ENCODE assay signal across 14 cellular contexts in the genomic region with DNA sequence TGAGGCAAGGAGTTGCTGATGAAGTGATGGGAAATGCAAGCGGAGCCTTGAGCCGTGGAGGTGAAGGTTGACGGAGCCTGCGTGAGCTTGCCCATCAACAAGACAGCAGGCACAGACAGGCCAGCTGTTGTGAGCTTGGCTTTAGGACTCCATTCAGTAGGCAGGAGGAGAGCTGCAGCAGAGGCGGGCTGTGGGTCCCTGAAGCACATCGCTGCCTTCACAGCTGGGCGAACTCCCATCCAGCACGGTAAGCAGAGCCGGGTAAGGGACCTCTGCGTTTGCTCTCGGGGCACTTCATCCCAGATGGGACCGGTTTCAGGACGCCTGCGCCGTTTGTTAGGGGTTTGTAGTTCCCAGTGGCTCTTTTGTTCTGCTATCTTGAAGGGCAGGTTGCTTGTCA. TPM values are rescaled to one million over a fixed set of nuclear protein-coding genes. Genes with fewer than 3 reads are reported as not detected.
DNase-seq lines count a peak whose midpoint lies in the region; ATAC-seq and TF ChIP-seq lines count a peak whose summit lies in the region.
"Had no signal": no experiment of that assay in that cellular context is flagged by ENCODE, and none has a peak within 500 bp of the region (broad histone marks: within the 10 kb centered on the region; RNA-seq: fewer than 3 reads in every experiment).

No MANE protein-coding gene starts in this region.

- intact Hi-C loops in sciatic nerve (cut with DNase I) = no loop called here

- peak overlapping the region; percentile 44 for H3K9ac ChIP-seq in neural cell (ENCODE audit: low read length)

- no peaks in the 10 kb centered on the region for H3K27me3 ChIP-seq in neural cell (ENCODE audit: insufficient read depth, low read depth, low read length)
- H3K27me3 ChIP-seq: SJSA1 had no signal

- TF ChIP-seq RAD21 in neural cell (conservative IDR thresholded peaks at IDR 0.05) = no peak

- H3F3A ChIP-seq in neural cell (ENCODE audit: insufficient read depth, low read length, poor library complexity, severe bottlenecking) = no peaks in the 10 kb centered on the region

- TF ChIP-seq EP300 in neural cell (conservative IDR thresholded peaks at IDR 0.05; ENCODE audit: poor library complexity, severe bottlenecking) = no peak

- ATAC-seq in sciatic nerve (no peak), HG03460 (IDR thresholded peaks at IDR 0.05; ENCODE audit: unreplicated experiment) (no peak)

- H3K36me3 ChIP-seq in neural cell (ENCODE audit: insufficient read depth, low read length) = no peaks in the 10 kb centered on the region
- H3K36me3 ChIP-seq: SJSA1 had no signal

- no peaks in the 10 kb centered on the region for H3K9me3 ChIP-seq in neural cell (ENCODE audit: low read length)
- H3K9me3 ChIP-seq: SJSA1 had no signal

- H3K4me2 ChIP-seq in neural cell (ENCODE audit: low read length) = no peak overlapping the region

- H3K9me2 ChIP-seq in neural cell (ENCODE audit: insufficient read depth, low read length) = no peaks in the 10 kb centered on the region

- DNase-seq in DMS79 (lab: John Stamatoyannopoulos, UW) = peak; percentile 8
- peak; percentile 67 for DNase-seq in NCI-H2171 (lab: John Stamatoyannopoulos, UW)
- peak; percentile 13 to 23 for DNase-seq in cardiac fibroblast (ENCODE audit: low read depth in 2 of 2)
- DNase-seq in sciatic nerve (ENCODE audit: low spot score) = no peak
- DNase-seq in CD1c-positive myeloid dendritic cell (ENCODE audit: extremely low spot score) = no peak
- DNase-seq in NCI-H2081 treated with DMSO at 0.1 percent for 48 hours (lab: John Stamatoyannopoulos, UW) = no peak
- DNase-seq: activated CD4-positive, alpha-beta T cell treated with anti-CD3 and anti-CD28 coated beads, Interleukin-2, amount 50 U/mL, for 1 hour; stimulated activated CD4-positive, alpha-beta T cell treated with anti-CD3 and anti-CD28 coated beads, Interleukin-12 subunit alpha, Interleukin-12 subunit beta, amount 100 ng/mL, for 4 hours; stimulated activated naive B cell treated with anti-CD40 and anti-IgM and Interleukin-4, amounts not matched to agents 10 μg/mL and 1 μg/mL and 100 μg/mL, for 72 hours had no signal

- H3K27ac ChIP-seq in neural cell (ENCODE audit: low read length) = peak overlapping the region; percentile 51
- H3K27ac ChIP-seq: SJSA1 had no signal

- H3K4me3 ChIP-seq in cardiac fibroblast (replicated peaks in 1 of 2; ENCODE audit: low read depth in 2 of 2, low read length in 2 of 2) = peak overlapping the region in 1 of 2 donors; percentile 5
- H3K4me3 ChIP-seq in neural cell (ENCODE audit: low read length) = peak overlapping the region; percentile 59
- H3K4me3 ChIP-seq: SJSA1 had no signal

- TF ChIP-seq CTCF in cardiac fibroblast (IDR thresholded peaks at IDR 0.05; ENCODE audit: low read depth, low read length) = no peak
- TF ChIP-seq CTCF in neural cell (IDR thresholded peaks at IDR 0.05; ENCODE audit: poor library complexity, severe bottlenecking) = no peak

- no peak overlapping the region for H2AFZ ChIP-seq in neural cell (ENCODE audit: low read depth, low read length)

- no peaks in the 10 kb centered on the region for H3K79me2 ChIP-seq in neural cell (replicated peaks; ENCODE audit: insufficient read depth, low read length)

- no peaks in the 10 kb centered on the region for H4K20me1 ChIP-seq in neural cell (ENCODE audit: insufficient read depth)

TF ChIP-seq in neural cell, 6 proteins besides CTCF, POLR2A, EP300 and RAD21:
- TF ChIP-seq TAF1 (IDR thresholded peaks at IDR 0.05; ENCODE audit: low read depth) = no peak
- no peak for TF ChIP-seq MXI1 (conservative IDR thresholded peaks at IDR 0.05; ENCODE audit: poor library complexity, severe bottlenecking)
- TF ChIP-seq EZH2 (IDR thresholded peaks at IDR 0.05; ENCODE audit: borderline replicate concordance, insufficient read depth, low read length, poor library complexity, severe bottlenecking) = no peak
- TF ChIP-seq POLR2AphosphoS5 (IDR thresholded peaks at IDR 0.05) = no peak
- TF ChIP-seq SMC3 (conservative IDR thresholded peaks at IDR 0.05; ENCODE audit: poor library complexity) = no peak
- TF ChIP-seq, protein P1, sequence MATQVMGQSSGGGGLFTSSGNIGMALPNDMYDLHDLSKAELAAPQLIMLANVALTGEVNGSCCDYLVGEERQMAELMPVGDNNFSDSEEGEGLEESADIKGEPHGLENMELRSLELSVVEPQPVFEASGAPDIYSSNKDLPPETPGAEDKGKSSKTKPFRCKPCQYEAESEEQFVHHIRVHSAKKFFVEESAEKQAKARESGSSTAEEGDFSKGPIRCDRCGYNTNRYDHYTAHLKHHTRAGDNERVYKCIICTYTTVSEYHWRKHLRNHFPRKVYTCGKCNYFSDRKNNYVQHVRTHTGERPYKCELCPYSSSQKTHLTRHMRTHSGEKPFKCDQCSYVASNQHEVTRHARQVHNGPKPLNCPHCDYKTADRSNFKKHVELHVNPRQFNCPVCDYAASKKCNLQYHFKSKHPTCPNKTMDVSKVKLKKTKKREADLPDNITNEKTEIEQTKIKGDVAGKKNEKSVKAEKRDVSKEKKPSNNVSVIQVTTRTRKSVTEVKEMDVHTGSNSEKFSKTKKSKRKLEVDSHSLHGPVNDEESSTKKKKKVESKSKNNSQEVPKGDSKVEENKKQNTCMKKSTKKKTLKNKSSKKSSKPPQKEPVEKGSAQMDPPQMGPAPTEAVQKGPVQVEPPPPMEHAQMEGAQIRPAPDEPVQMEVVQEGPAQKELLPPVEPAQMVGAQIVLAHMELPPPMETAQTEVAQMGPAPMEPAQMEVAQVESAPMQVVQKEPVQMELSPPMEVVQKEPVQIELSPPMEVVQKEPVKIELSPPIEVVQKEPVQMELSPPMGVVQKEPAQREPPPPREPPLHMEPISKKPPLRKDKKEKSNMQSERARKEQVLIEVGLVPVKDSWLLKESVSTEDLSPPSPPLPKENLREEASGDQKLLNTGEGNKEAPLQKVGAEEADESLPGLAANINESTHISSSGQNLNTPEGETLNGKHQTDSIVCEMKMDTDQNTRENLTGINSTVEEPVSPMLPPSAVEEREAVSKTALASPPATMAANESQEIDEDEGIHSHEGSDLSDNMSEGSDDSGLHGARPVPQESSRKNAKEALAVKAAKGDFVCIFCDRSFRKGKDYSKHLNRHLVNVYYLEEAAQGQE (IDR thresholded peaks at IDR 0.05; ENCODE audit: borderline replicate concordance) = no peak

RNA-seq across cellular contexts. Expression of a gene that starts 54.8 kb away (rescaled TPM):
- not detected in 2 replicates for polyA plus RNA-seq in neural cell
- polyA minus RNA-seq in neural cell = not detected in 2 replicates
- not detected for total RNA-seq in sciatic nerve
- total RNA-seq: mononuclear cell, SJSA1 had no signal
- polyA plus RNA-seq: adipose tissue had no signal

Comparison
In these comparisons a context has a peak if more than half of its experiments do, and no peak if none do; other contexts are left out.
1. DNase-seq: peak in DMS79 (single experiment), NCI-H2171 (single experiment) and cardiac fibroblast (2 of 2); none in sciatic nerve (single experiment), CD1c-positive myeloid dendritic cell (single experiment) and NCI-H2081 treated with DMSO at 0.1 percent for 48 hours (single experiment).